In the genomic region with DNA sequence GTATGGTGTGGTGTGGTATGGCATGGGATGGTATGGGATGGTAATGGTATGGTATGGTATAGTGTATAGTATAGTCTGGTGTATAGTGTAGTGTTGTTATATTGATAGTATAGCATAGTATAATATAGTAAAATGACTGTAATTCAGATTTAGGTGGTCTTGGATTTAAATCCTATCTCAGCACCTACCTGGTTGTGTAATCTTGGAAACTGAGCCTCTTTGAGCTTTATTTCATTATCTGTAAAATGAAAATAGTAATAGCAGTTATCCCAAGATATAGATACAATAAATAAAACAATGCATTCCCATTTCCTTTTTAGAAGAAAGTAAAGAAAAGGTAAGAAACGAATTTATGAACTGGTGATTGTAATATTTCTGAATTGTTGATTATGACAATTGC, we compare ENCODE assay signal across 24 cellular contexts.
"Had no signal": no experiment of that assay in that cellular context is flagged by ENCODE, and none has a peak within 500 bp of the region (broad histone marks: within the 10 kb centered on the region; RNA-seq: fewer than 3 reads in every experiment).

No MANE protein-coding gene starts in this region.

- H3K4me3 ChIP-seq: colonic mucosa, esophagus squamous epithelium, gastrocnemius medialis, heart right ventricle, left lung, lower lobe of right lung, mucosa of descending colon had no signal

- H3K9me3 ChIP-seq: colonic mucosa, esophagus squamous epithelium, gastrocnemius medialis, heart right ventricle, left lung, lower lobe of right lung, mucosa of descending colon had no signal

- H3K36me3 ChIP-seq: colonic mucosa, esophagus squamous epithelium, gastrocnemius medialis, heart right ventricle, left lung, lower lobe of right lung had no signal

- H3K27me3 ChIP-seq: colonic mucosa, esophagus squamous epithelium, gastrocnemius medialis, heart right ventricle, left lung had no signal

- ATAC-seq: effector memory CD8-positive, alpha-beta T cell; gastrocnemius medialis; left cardiac atrium; left lung; lower lobe of right lung; mucosa of descending colon had no signal

- DNase-seq: colonic mucosa; cortex of kidney; effector CD8-positive, alpha-beta T cell; effector memory CD8-positive, alpha-beta T cell; endodermal cell; erythroblast; esophagus squamous epithelium; foreskin fibroblast; foreskin melanocyte; gastrocnemius medialis; glutamatergic neuron; head of caudate nucleus; heart right ventricle; hippocampal formation; left cardiac atrium; left lung; left ventricle myocardium superior; lower lobe of right lung; mesenchymal stem cell; mucosa of descending colon had no signal

- H3K4me1 ChIP-seq: colonic mucosa, left lung, lower lobe of right lung had no signal

- FAIRE-seq: endometrium, islet of Langerhans, keratinocyte had no signal

- H3K27ac ChIP-seq: colonic mucosa, epithelial cell of prostate, esophagus squamous epithelium, left lung, lower lobe of right lung had no signal
